In the genomic region with DNA sequence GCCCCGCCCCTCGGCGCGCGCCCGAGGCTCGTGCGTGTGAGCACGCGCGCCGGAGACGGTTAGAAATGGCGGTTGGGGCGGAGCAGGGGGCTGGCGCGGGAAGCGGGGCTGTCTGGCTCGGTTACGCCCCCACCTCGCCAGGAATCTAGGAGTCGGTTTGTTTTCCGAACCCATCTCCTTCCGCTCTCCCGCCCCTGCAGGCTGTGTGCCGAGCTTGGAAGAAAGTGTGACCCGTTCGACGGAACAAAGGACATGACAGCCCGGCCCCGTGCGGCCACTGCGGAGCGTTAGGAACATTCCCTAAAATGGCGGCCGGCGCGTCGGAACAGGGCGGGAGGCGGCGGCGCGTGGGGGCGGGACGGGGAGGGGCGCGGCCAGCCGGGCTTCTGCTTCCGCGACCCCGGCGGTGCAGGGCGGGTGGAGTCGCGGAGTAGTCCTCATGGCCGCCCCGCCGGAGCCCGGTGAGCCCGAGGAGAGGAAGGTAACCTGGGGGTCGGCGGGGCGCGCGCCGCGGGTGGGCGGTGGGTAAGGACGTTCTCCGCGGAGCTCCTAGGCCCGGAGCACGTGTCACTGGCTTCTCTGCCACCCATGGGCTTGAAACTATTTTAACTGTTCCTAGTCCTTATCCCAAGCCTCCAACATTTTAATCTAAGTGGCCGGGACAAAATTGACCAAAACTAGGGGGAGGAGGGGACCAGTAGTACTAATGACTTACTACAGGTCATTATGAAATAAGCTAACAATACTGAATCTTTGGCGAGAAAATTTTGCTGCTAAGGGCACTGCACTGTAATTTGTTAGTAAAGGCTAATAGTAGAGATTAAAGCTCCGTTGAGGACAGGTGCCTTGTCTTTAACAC, we compare ENCODE assay signal across 1 cellular context.
A peak's percentile ranks its signal among the peaks of the same experiment; 100 is the strongest.
TF ChIP-seq lines count a peak whose summit lies in the region.

A gene with protein sequence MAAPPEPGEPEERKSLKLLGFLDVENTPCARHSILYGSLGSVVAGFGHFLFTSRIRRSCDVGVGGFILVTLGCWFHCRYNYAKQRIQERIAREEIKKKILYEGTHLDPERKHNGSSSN (plus strand): TSS at position 383 of the 859 bp plus-strand sequence. CDS start 57 bp downstream, at position 440.

TF ChIP-seq in K562, 482 proteins besides CTCF, POLR2A, EP300 and RAD21 (continued from another document and continues in another):
- TF ChIP-seq, protein P1, sequence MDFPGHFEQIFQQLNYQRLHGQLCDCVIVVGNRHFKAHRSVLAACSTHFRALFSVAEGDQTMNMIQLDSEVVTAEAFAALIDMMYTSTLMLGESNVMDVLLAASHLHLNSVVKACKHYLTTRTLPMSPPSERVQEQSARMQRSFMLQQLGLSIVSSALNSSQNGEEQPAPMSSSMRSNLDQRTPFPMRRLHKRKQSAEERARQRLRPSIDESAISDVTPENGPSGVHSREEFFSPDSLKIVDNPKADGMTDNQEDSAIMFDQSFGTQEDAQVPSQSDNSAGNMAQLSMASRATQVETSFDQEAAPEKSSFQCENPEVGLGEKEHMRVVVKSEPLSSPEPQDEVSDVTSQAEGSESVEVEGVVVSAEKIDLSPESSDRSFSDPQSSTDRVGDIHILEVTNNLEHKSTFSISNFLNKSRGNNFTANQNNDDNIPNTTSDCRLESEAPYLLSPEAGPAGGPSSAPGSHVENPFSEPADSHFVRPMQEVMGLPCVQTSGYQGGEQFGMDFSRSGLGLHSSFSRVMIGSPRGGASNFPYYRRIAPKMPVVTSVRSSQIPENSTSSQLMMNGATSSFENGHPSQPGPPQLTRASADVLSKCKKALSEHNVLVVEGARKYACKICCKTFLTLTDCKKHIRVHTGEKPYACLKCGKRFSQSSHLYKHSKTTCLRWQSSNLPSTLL (IDR thresholded peaks at IDR 0.05): no peak
- TF ChIP-seq C11orf30 (IDR thresholded peaks at IDR 0.05; ENCODE audit: low read depth) (no peak), NR4A1 (CRISPR knock-in tag; IDR thresholded peaks at IDR 0.05) (peak; percentile 34), NR4A1 (tag; IDR thresholded peaks at IDR 0.05) (no peak), MEF2A (IDR thresholded peaks at IDR 0.05; ENCODE audit: control insufficient read depth, low read depth, low read length) (no peak), CEBPB (tag; IDR thresholded peaks at IDR 0.05) (no peak), CC2D1A (IDR thresholded peaks at IDR 0.05) (no peak), NR2C2 (CRISPR knock-in tag; IDR thresholded peaks at IDR 0.05) (no peak), NR2C2 (tag; IDR thresholded peaks at IDR 0.05) (peak; percentile 88; the same call in 1 of the 2 replicates), TAF1 (IDR thresholded peaks at IDR 0.05; ENCODE audit: control insufficient read depth, extremely low read depth, insufficient read depth, low read length, severe bottlenecking) (peak; percentile 69), ZNF23 (CRISPR knock-in tag; IDR thresholded peaks at IDR 0.05) (0 out of 2 replicates have a peak, but pooled peaks have one; percentile 33), MCM2 (IDR thresholded peaks at IDR 0.05; ENCODE audit: low read depth) (no peak), COPS2 (conservative IDR thresholded peaks at IDR 0.05) (no peak), NEUROD1 (IDR thresholded peaks at IDR 0.05; ENCODE audit: borderline replicate concordance, low read depth, low read length, partially characterized antibody) (peak; percentile 52), ZNF79 (CRISPR knock-in tag; IDR thresholded peaks at IDR 0.05; ENCODE audit: low read depth) (no peak), ETS2 (tag; IDR thresholded peaks at IDR 0.05; ENCODE audit: borderline replicate concordance, poor library complexity, severe bottlenecking) (no peak), MEIS2 (IDR thresholded peaks at IDR 0.05; ENCODE audit: partially characterized antibody) (no peak), RBFOX2 (IDR thresholded peaks at IDR 0.05; ENCODE audit: low read depth, low read length) (peak; percentile 95), KAT8 (IDR thresholded peaks at IDR 0.05; ENCODE audit: low read depth) (peak; percentile 91), ZKSCAN8 (CRISPR knock-in tag; IDR thresholded peaks at IDR 0.05) (no peak), BMI1 (IDR thresholded peaks at IDR 0.05; ENCODE audit: low read length) (no peak), EWSR1 (IDR thresholded peaks at IDR 0.05; ENCODE audit: borderline replicate concordance, low read depth, partially characterized antibody) (no peak), ZNF561 (CRISPR knock-in tag; conservative IDR thresholded peaks at IDR 0.05) (peak; percentile 78; the same call in 1 of the 2 replicates), ZNF24 (IDR thresholded peaks at IDR 0.05) (no peak), CBX2 (IDR thresholded peaks at IDR 0.05; ENCODE audit: insufficient read depth, low read length, poor library complexity, severe bottlenecking) (no peak), YBX1 (IDR thresholded peaks at IDR 0.05) (no peak), SP1 (CRISPR knock-in tag; IDR thresholded peaks at IDR 0.05) (peak; percentile 65), MYNN (IDR thresholded peaks at IDR 0.05) (no peak; the same call in 1 of the 2 replicates), MYNN (CRISPR knock-in tag; IDR thresholded peaks at IDR 0.05) (no peak), SIN3A (IDR thresholded peaks at IDR 0.05; ENCODE audit: borderline replicate concordance in 2 of 2, control insufficient read depth in 1 of 2, low read depth in 2 of 2, low read length in 2 of 2) (peak; percentile 71 to 89; a peak in 3 of 4 replicates), HNRNPK (IDR thresholded peaks at IDR 0.05; ENCODE audit: low read depth, low read length, poor library complexity, severe bottlenecking) (no peak), ZNF165 (CRISPR knock-in tag; IDR thresholded peaks at IDR 0.05; ENCODE audit: borderline replicate concordance) (peak; percentile 57; the same call in 1 of the 2 replicates), FOXM1 (IDR thresholded peaks at IDR 0.05; ENCODE audit: low read depth) (peak; percentile 62; the same call in 1 of the 2 replicates), FOXM1 (CRISPR knock-in tag; IDR thresholded peaks at IDR 0.05; ENCODE audit: low read depth) (peak; percentile 49), ZNF77 (CRISPR knock-in tag; IDR thresholded peaks at IDR 0.05) (no peak), YY1 (IDR thresholded peaks at IDR 0.05; ENCODE audit: borderline replicate concordance in 1 of 3, control insufficient read depth in 1 of 3, extremely low read depth in 1 of 3, insufficient read depth in 3 of 3, insufficient read length in 1 of 3, insufficient replicate concordance in 2 of 3, low read depth in 1 of 3, low read length in 2 of 3) (peak; percentile 69 to 95 (median 90)), ZNF239 (CRISPR knock-in tag; IDR thresholded peaks at IDR 0.05) (no peak), NR2F6 (CRISPR knock-in tag; IDR thresholded peaks at IDR 0.05) (peak; percentile 58; the same call in 1 of the 2 replicates), TEAD2 (tag; IDR thresholded peaks at IDR 0.05) (no peak), MBD2 (IDR thresholded peaks at IDR 0.05; ENCODE audit: borderline replicate concordance, low read depth) (no peak; the same call in 1 of the 2 replicates), ZNF717 (CRISPR knock-in tag; IDR thresholded peaks at IDR 0.05) (no peak), ELF1 (tag; IDR thresholded peaks at IDR 0.05) (peak; percentile 83), ZNF766 (CRISPR knock-in tag; conservative IDR thresholded peaks at IDR 0.05) (0 out of 2 replicates have a peak, but pooled peaks have one; percentile 68), PTRF (tag; IDR thresholded peaks at IDR 0.05) (no peak), SMARCB1 (IDR thresholded peaks at IDR 0.05; ENCODE audit: insufficient read length, low read depth) (no peak)
- TF ChIP-seq, protein P2, sequence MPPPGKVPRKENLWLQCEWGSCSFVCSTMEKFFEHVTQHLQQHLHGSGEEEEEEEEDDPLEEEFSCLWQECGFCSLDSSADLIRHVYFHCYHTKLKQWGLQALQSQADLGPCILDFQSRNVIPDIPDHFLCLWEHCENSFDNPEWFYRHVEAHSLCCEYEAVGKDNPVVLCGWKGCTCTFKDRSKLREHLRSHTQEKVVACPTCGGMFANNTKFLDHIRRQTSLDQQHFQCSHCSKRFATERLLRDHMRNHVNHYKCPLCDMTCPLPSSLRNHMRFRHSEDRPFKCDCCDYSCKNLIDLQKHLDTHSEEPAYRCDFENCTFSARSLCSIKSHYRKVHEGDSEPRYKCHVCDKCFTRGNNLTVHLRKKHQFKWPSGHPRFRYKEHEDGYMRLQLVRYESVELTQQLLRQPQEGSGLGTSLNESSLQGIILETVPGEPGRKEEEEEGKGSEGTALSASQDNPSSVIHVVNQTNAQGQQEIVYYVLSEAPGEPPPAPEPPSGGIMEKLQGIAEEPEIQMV (tag; conservative IDR thresholded peaks at IDR 0.05; ENCODE audit: low read depth): no peak
- TF ChIP-seq, protein P3, sequence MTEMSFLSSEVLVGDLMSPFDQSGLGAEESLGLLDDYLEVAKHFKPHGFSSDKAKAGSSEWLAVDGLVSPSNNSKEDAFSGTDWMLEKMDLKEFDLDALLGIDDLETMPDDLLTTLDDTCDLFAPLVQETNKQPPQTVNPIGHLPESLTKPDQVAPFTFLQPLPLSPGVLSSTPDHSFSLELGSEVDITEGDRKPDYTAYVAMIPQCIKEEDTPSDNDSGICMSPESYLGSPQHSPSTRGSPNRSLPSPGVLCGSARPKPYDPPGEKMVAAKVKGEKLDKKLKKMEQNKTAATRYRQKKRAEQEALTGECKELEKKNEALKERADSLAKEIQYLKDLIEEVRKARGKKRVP (CRISPR knock-in tag; IDR thresholded peaks at IDR 0.05): peak; percentile 41
- TF ChIP-seq, protein P4, sequence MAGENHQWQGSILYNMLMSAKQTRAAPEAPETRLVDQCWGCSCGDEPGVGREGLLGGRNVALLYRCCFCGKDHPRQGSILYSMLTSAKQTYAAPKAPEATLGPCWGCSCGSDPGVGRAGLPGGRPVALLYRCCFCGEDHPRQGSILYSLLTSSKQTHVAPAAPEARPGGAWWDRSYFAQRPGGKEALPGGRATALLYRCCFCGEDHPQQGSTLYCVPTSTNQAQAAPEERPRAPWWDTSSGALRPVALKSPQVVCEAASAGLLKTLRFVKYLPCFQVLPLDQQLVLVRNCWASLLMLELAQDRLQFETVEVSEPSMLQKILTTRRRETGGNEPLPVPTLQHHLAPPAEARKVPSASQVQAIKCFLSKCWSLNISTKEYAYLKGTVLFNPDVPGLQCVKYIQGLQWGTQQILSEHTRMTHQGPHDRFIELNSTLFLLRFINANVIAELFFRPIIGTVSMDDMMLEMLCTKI (IDR thresholded peaks at IDR 0.05; ENCODE audit: partially characterized antibody): no peak
- TF ChIP-seq, protein P5, sequence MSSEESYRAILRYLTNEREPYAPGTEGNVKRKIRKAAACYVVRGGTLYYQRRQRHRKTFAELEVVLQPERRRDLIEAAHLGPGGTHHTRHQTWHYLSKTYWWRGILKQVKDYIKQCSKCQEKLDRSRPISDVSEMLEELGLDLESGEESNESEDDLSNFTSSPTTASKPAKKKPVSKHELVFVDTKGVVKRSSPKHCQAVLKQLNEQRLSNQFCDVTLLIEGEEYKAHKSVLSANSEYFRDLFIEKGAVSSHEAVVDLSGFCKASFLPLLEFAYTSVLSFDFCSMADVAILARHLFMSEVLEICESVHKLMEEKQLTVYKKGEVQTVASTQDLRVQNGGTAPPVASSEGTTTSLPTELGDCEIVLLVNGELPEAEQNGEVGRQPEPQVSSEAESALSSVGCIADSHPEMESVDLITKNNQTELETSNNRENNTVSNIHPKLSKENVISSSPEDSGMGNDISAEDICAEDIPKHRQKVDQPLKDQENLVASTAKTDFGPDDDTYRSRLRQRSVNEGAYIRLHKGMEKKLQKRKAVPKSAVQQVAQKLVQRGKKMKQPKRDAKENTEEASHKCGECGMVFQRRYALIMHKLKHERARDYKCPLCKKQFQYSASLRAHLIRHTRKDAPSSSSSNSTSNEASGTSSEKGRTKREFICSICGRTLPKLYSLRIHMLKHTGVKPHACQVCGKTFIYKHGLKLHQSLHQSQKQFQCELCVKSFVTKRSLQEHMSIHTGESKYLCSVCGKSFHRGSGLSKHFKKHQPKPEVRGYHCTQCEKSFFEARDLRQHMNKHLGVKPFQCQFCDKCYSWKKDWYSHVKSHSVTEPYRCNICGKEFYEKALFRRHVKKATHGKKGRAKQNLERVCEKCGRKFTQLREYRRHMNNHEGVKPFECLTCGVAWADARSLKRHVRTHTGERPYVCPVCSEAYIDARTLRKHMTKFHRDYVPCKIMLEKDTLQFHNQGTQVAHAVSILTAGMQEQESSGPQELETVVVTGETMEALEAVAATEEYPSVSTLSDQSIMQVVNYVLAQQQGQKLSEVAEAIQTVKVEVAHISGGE (CRISPR knock-in tag; IDR thresholded peaks at IDR 0.05): peak in 1 of 3 experiments; percentile 89; a peak in 2 of 6 replicates
- TF ChIP-seq, protein P6, sequence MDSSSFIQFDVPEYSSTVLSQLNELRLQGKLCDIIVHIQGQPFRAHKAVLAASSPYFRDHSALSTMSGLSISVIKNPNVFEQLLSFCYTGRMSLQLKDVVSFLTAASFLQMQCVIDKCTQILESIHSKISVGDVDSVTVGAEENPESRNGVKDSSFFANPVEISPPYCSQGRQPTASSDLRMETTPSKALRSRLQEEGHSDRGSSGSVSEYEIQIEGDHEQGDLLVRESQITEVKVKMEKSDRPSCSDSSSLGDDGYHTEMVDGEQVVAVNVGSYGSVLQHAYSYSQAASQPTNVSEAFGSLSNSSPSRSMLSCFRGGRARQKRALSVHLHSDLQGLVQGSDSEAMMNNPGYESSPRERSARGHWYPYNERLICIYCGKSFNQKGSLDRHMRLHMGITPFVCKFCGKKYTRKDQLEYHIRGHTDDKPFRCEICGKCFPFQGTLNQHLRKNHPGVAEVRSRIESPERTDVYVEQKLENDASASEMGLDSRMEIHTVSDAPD (CRISPR knock-in tag; IDR thresholded peaks at IDR 0.05): no peak
- TF ChIP-seq, protein P7, sequence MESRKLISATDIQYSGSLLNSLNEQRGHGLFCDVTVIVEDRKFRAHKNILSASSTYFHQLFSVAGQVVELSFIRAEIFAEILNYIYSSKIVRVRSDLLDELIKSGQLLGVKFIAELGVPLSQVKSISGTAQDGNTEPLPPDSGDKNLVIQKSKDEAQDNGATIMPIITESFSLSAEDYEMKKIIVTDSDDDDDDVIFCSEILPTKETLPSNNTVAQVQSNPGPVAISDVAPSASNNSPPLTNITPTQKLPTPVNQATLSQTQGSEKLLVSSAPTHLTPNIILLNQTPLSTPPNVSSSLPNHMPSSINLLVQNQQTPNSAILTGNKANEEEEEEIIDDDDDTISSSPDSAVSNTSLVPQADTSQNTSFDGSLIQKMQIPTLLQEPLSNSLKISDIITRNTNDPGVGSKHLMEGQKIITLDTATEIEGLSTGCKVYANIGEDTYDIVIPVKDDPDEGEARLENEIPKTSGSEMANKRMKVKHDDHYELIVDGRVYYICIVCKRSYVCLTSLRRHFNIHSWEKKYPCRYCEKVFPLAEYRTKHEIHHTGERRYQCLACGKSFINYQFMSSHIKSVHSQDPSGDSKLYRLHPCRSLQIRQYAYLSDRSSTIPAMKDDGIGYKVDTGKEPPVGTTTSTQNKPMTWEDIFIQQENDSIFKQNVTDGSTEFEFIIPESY (CRISPR knock-in tag; IDR thresholded peaks at IDR 0.05): no peak
- TF ChIP-seq, protein P8, sequence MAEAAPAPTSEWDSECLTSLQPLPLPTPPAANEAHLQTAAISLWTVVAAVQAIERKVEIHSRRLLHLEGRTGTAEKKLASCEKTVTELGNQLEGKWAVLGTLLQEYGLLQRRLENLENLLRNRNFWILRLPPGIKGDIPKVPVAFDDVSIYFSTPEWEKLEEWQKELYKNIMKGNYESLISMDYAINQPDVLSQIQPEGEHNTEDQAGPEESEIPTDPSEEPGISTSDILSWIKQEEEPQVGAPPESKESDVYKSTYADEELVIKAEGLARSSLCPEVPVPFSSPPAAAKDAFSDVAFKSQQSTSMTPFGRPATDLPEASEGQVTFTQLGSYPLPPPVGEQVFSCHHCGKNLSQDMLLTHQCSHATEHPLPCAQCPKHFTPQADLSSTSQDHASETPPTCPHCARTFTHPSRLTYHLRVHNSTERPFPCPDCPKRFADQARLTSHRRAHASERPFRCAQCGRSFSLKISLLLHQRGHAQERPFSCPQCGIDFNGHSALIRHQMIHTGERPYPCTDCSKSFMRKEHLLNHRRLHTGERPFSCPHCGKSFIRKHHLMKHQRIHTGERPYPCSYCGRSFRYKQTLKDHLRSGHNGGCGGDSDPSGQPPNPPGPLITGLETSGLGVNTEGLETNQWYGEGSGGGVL (CRISPR knock-in tag; IDR thresholded peaks at IDR 0.05): no peak
